Comparison of ENCODE assay signal across 19 cellular contexts in the genomic region with DNA sequence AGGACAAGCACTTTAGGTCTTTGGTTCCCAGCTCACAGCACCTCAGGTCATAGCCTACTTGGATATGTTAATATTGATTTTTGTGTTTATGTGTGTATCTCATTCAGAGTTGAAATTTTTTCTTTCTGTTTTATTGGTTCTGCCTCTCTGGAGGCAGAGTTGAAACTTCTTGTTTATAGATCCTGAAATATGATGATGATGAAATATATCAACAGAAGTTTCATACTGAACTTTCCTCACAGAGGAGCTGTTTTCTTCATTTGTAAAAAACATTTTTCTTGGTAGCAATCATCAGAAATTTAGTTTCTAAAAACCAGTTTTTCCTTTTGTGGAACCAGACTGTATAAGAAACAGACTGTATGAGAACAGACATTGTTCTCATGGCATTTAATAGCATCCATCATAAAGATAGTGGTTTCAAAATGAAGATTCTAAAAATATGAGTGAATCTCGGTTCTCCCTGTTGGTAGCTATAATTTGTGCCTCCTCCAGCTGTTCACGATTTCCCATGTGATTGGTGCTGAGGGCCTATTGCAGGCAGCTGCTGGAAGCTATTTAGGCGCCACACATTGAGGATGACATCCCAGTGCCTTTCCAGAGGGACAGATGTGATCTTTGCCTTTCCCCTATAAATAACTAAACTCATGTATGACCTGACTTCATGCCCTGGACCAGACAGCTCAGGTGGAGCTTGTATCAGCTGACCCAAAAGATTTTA. TPM values are rescaled to one million over a fixed set of nuclear protein-coding genes. Genes with fewer than 3 reads are reported as not detected.
DNase-seq lines count a peak whose midpoint lies in the region; ATAC-seq and TF ChIP-seq lines count a peak whose summit lies in the region.
"Had no signal": no experiment of that assay in that cellular context is flagged by ENCODE, and none has a peak within 500 bp of the region (broad histone marks: within the 10 kb centered on the region; RNA-seq: fewer than 3 reads in every experiment).

No MANE protein-coding gene starts in this region.

- TF ChIP-seq CTCF in glutamatergic neuron (IDR thresholded peaks at IDR 0.05; ENCODE audit: partially characterized antibody, unreplicated experiment), result no peak
- no peak for TF ChIP-seq CTCF in HFFc6 (IDR thresholded peaks at IDR 0.05)

- ATAC-seq in GM21723 (IDR thresholded peaks at IDR 0.05; ENCODE audit: unreplicated experiment), result no peak
- ATAC-seq: HepG2, SK-N-SH treated with all-trans-retinoic acid at 6 μM for 48 hours had no signal

- H3K4me1 Mint-ChIP-seq in glutamatergic neuron (ENCODE audit: low read depth, unreplicated experiment) (peaks cover 26% of the 10 kb centered on the region), HFFc6 (ENCODE audit: low read depth) (peaks cover 15% of the 10 kb centered on the region)

- peaks cover 65% of the 10 kb centered on the region for H3K36me3 ChIP-seq in adipocyte (ENCODE audit: control insufficient read depth, insufficient read depth, low read length, severe bottlenecking)

- H3K27me3 ChIP-seq in adipocyte (replicated peaks; ENCODE audit: control insufficient read depth, insufficient read depth, low read length), result no peaks in the 10 kb centered on the region
- H3K27me3 ChIP-seq: BE2C had no signal

- no peak overlapping the region for H3K4me3 Mint-ChIP-seq in glutamatergic neuron (ENCODE audit: unreplicated experiment)
- no peak overlapping the region for H3K4me3 Mint-ChIP-seq in HFFc6
- H3K4me3 Mint-ChIP-seq: CD4-positive, alpha-beta T cell had no signal

- peak overlapping the region; percentile 54 for H3K27ac Mint-ChIP-seq in glutamatergic neuron (ENCODE audit: unreplicated experiment)
- no peak overlapping the region for H3K27ac Mint-ChIP-seq in HFFc6
- H3K27ac Mint-ChIP-seq: CD4-positive, alpha-beta T cell had no signal

- H3K36me3 Mint-ChIP-seq in glutamatergic neuron (ENCODE audit: unreplicated experiment) (peaks cover 16% of the 10 kb centered on the region), HFFc6 (ENCODE audit: low read depth) (peaks cover 21% of the 10 kb centered on the region)

- H3K4me3 ChIP-seq in adipocyte (ENCODE audit: low read length), result no peak overlapping the region

- H3K9ac ChIP-seq in adipocyte (ENCODE audit: low read length), result peak overlapping the region; percentile 63

- H3K9me3 Mint-ChIP-seq in glutamatergic neuron (ENCODE audit: unreplicated experiment) (peaks cover 6% of the 10 kb centered on the region), HFFc6 (no peaks in the 10 kb centered on the region)
- H3K9me3 Mint-ChIP-seq: CD4-positive, alpha-beta T cell had no signal

- peaks cover 29% of the 10 kb centered on the region for H3K4me1 ChIP-seq in adipocyte (ENCODE audit: control insufficient read depth, insufficient read depth, low read length)

- H3K27me3 Mint-ChIP-seq in glutamatergic neuron (ENCODE audit: unreplicated experiment), result peaks cover 14% of the 10 kb centered on the region
- H3K27me3 Mint-ChIP-seq in HFFc6 (ENCODE audit: insufficient read depth), result peaks cover 2% of the 10 kb centered on the region

- DNase-seq in NCI-H2171 treated with DMSO at 0.1 percent for 48 hours (lab: John Stamatoyannopoulos, UW) (peak; percentile 38), NCI-H2171 (lab: John Stamatoyannopoulos, UW) (no peak), adipocyte (ENCODE audit: low read depth) (peak; percentile 66), glutamatergic neuron (no peak), superior temporal gyrus (ENCODE audit: extremely low spot score) (peak; percentile 35), HFFc6 (no peak), NCI-H1105 (lab: John Stamatoyannopoulos, UW) (no peak)
- DNase-seq: BE2C; CD4-positive, alpha-beta T cell; DMS53; GOT3; NCI-H1417 treated with DMSO at 0.1 percent for 48 hours; NCI-H2081; NCI-H510A treated with DMSO at 0.1 percent for 48 hours; NCI-H82; SHP77 had no signal

- H3K9me3 ChIP-seq in adipocyte (ENCODE audit: control insufficient read depth, low read length), result no peaks in the 10 kb centered on the region
- H3K9me3 ChIP-seq: BE2C had no signal

RNA-seq across cellular contexts. Expression of a gene that starts 39.5 kb away (rescaled TPM):
- 0.61 TPM for total RNA-seq in glutamatergic neuron (ENCODE audit: unreplicated experiment)
- under 1 TPM in 2 of 6 experiments, not detected in 4; 0.07 to 0.08 TPM for total RNA-seq in HFFc6 (2021; fragmentation: NEBNext Ultra II Directional; extraction: Animal tissue kit (Norgen Biotek cat#: 25700))
- total RNA-seq: HepG2 had no signal

RNA-seq across cellular contexts. Expression of a gene that starts 48.2 kb away (rescaled TPM):
- total RNA-seq in glutamatergic neuron (ENCODE audit: unreplicated experiment), result 10.1 TPM
- 10 to 100 TPM; 21.0 to 22.1 (median 21.5) TPM for total RNA-seq in HFFc6 (2021; fragmentation: NEBNext Ultra II Directional; extraction: Animal tissue kit (Norgen Biotek cat#: 25700))

RNA-seq across cellular contexts. Expression of a gene that starts 48.6 kb away (rescaled TPM):
- total RNA-seq in glutamatergic neuron (ENCODE audit: unreplicated experiment), result not detected
- not detected for total RNA-seq in HFFc6 (2021; fragmentation: NEBNext Ultra II Directional; extraction: Animal tissue kit (Norgen Biotek cat#: 25700))
- total RNA-seq: HepG2 had no signal

RNA-seq across cellular contexts. Expression of a gene that starts 55.2 kb away (rescaled TPM):
- 402 TPM for total RNA-seq in glutamatergic neuron (ENCODE audit: unreplicated experiment)
- total RNA-seq in HFFc6 (2021; fragmentation: NEBNext Ultra II Directional; extraction: Animal tissue kit (Norgen Biotek cat#: 25700)), result 10 to 100 TPM; 61.9 to 90.7 (median 73.6) TPM

Comparison
In these comparisons a context has a peak if more than half of its experiments do, and no peak if none do; other contexts are left out.
1. DNase-seq: peak in NCI-H2171 treated with DMSO at 0.1 percent for 48 hours (single experiment), adipocyte (single experiment) and superior temporal gyrus (single experiment); none in NCI-H2171 (single experiment), glutamatergic neuron (single experiment), HFFc6 (single experiment) and NCI-H1105 (single experiment).